ENCODE assay signal across 11 cellular contexts in genomic region chr4:68359508-68359907, GRCh38. TPM values are rescaled to one million over a fixed set of nuclear protein-coding genes. Genes with fewer than 3 reads are reported as not detected.
A peak's percentile ranks its signal among the peaks of the same experiment; 100 is the strongest.
DNase-seq lines count a peak whose midpoint lies in the region; ATAC-seq and TF ChIP-seq lines count a peak whose summit lies in the region.
"Had no signal": no experiment of that assay in that cellular context is flagged by ENCODE, and none has a peak within 500 bp of the region (broad histone marks: within the 10 kb centered on the region; RNA-seq: fewer than 3 reads in every experiment).

No MANE protein-coding gene starts in this region.

- TF ChIP-seq CTCF in natural killer cell (IDR thresholded peaks at IDR 0.05): no peak
- TF ChIP-seq CTCF in esophagus muscularis mucosa (IDR thresholded peaks at IDR 0.05): no peak

- H3K27ac Mint-ChIP-seq in activated CD4-positive, alpha-beta T cell treated with anti-CD3 and anti-CD28 coated beads, Interleukin-2, amount 10 ng/mL, durations not matched to agents 24 days and 14 days: peak overlapping the region; percentile 72
- H3K27ac Mint-ChIP-seq in natural killer cell: peak overlapping the region in 1 of 2 donors; percentile 20

- H3K4me1 ChIP-seq in esophagus muscularis mucosa: no peaks in the 10 kb centered on the region

- peaks cover 0 to 3% (median 0%) of the 10 kb centered on the region in 4 donors for H3K27me3 ChIP-seq in esophagus muscularis mucosa

- peaks cover 14% of the 10 kb centered on the region for H3K9me3 Mint-ChIP-seq in activated CD4-positive, alpha-beta T cell treated with anti-CD3 and anti-CD28 coated beads, Interleukin-2, amount 10 ng/mL, durations not matched to agents 24 days and 14 days
- H3K9me3 Mint-ChIP-seq in natural killer cell: no peaks in the 10 kb centered on the region

- ATAC-seq in HG02610 (IDR thresholded peaks at IDR 0.05; ENCODE audit: unreplicated experiment) (peak; percentile 85), HG03571 (IDR thresholded peaks at IDR 0.05; ENCODE audit: unreplicated experiment) (peak; percentile 64), natural killer cell (peak in 2 of 3 donors; percentile 57 to 66)

- no peaks in the 10 kb centered on the region for H3K36me3 ChIP-seq in esophagus muscularis mucosa

- peaks cover 3% of the 10 kb centered on the region for H3K36me3 Mint-ChIP-seq in activated CD4-positive, alpha-beta T cell treated with anti-CD3 and anti-CD28 coated beads, Interleukin-2, amount 10 ng/mL, durations not matched to agents 24 days and 14 days (ENCODE audit: low read depth)
- H3K36me3 Mint-ChIP-seq in natural killer cell: no peaks in the 10 kb centered on the region

- intact Hi-C loops in activated CD4-positive, alpha-beta T cell treated with anti-CD3 and anti-CD28 coated beads, Interleukin-2, amount 10 ng/mL, durations not matched to agents 24 days and 14 days (cut with micrococcal nuclease): loop anchor here (1.0 kb wide), 1 partner anchor 9 kb away; the partner anchor contains the start of gene YTHDC1
- intact Hi-C loops in natural killer cell (cut with micrococcal nuclease): no loop called here
- intact Hi-C loops in esophagus muscularis mucosa (cut with DNase I): no loop called here

- peaks cover 26% of the 10 kb centered on the region for H3K27me3 Mint-ChIP-seq in activated CD4-positive, alpha-beta T cell treated with anti-CD3 and anti-CD28 coated beads, Interleukin-2, amount 10 ng/mL, durations not matched to agents 24 days and 14 days
- peaks cover 5 to 23% of the 10 kb centered on the region in 2 donors for H3K27me3 Mint-ChIP-seq in natural killer cell (ENCODE audit: low read depth in 2 of 2)

- no peak for TF ChIP-seq EP300 in esophagus muscularis mucosa (IDR thresholded peaks at IDR 0.05)

- H3K27ac ChIP-seq in esophagus muscularis mucosa (replicated peaks in 1 of 4): no peak overlapping the region

- no peak for TF ChIP-seq POLR2A in esophagus muscularis mucosa (IDR thresholded peaks at IDR 0.05; ENCODE audit: low read depth)

- no peak overlapping the region for H3K4me3 ChIP-seq in esophagus muscularis mucosa

- DNase-seq in activated CD4-positive, alpha-beta T cell treated with anti-CD3 and anti-CD28 coated beads, Interleukin-2, amount 10 ng/mL, durations not matched to agents 24 days and 14 days: peak; percentile 72
- no peak for DNase-seq in activated CD4-positive, alpha-beta T cell treated with anti-CD3 and anti-CD28 coated beads, Interleukin-2, amount 50 U/mL, for 4 hours
- DNase-seq in natural killer cell (no peak), ecto neural progenitor cell (ENCODE audit: low spot score) (no peak), esophagus muscularis mucosa (ENCODE audit: extremely low spot score) (no peak), NCI-H1092 treated with DMSO at 0.1 percent for 48 hours (lab: John Stamatoyannopoulos, UW) (no peak)
- DNase-seq: NCI-H2081; stimulated activated naive CD4-positive, alpha-beta T cell treated with Interleukin-2 at 50 U/mL for 16 hours; T1000 had no signal

- H3K4me3 Mint-ChIP-seq in activated CD4-positive, alpha-beta T cell treated with anti-CD3 and anti-CD28 coated beads, Interleukin-2, amount 10 ng/mL, durations not matched to agents 24 days and 14 days: peak overlapping the region; percentile 53
- H3K4me3 Mint-ChIP-seq in natural killer cell: no peak overlapping the region

- no peaks in the 10 kb centered on the region for H3K9me3 ChIP-seq in esophagus muscularis mucosa

- H3K4me1 Mint-ChIP-seq in activated CD4-positive, alpha-beta T cell treated with anti-CD3 and anti-CD28 coated beads, Interleukin-2, amount 10 ng/mL, durations not matched to agents 24 days and 14 days: peaks cover 15% of the 10 kb centered on the region
- peaks cover 0 to 6% of the 10 kb centered on the region in 2 donors for H3K4me1 Mint-ChIP-seq in natural killer cell

RNA-seq across cellular contexts. Expression of gene YTHDC1, which starts 9.6 kb away (rescaled TPM):
- total RNA-seq in activated CD4-positive, alpha-beta T cell treated with anti-CD3 and anti-CD28 coated beads, Interleukin-2, amount 10 ng/mL, durations not matched to agents 24 days and 14 days: 79.9 and 83.9 TPM in 2 replicates
- total RNA-seq in natural killer cell (100 to 1,000 TPM; 225 to 320 (median 270) TPM), esophagus muscularis mucosa (10 to 100 TPM; 55.4 to 68.7 (median 61.4) TPM)
